In genomic region chr5:15522141-15522540, GRCh38 we compare ENCODE assay signal across 22 cellular contexts. TPM values are rescaled to one million over a fixed set of nuclear protein-coding genes. Genes with fewer than 3 reads are reported as not detected.
A peak's percentile ranks its signal among the peaks of the same experiment; 100 is the strongest.
DNase-seq lines count a peak whose midpoint lies in the region; ATAC-seq and TF ChIP-seq lines count a peak whose summit lies in the region.
"Had no signal": no experiment of that assay in that cellular context is flagged by ENCODE, and none has a peak within 500 bp of the region (broad histone marks: within the 10 kb centered on the region; RNA-seq: fewer than 3 reads in every experiment).

No MANE protein-coding gene starts in this region.

- peaks cover 68% of the 10 kb centered on the region for H3K79me2 ChIP-seq in SK-N-SH (ENCODE audit: insufficient read depth)
- H3K79me2 ChIP-seq in hepatocyte, result peaks cover 42% of the 10 kb centered on the region
- H3K79me2 ChIP-seq in smooth muscle cell (ENCODE audit: low read depth), result peaks cover 58% of the 10 kb centered on the region

- H3F3A ChIP-seq in SK-N-SH (replicated peaks; ENCODE audit: insufficient read depth), result no peaks in the 10 kb centered on the region
- no peaks in the 10 kb centered on the region for H3F3A ChIP-seq in smooth muscle cell (ENCODE audit: low read depth)

- TF ChIP-seq RAD21 in SK-N-SH (IDR thresholded peaks at IDR 0.05; ENCODE audit: low read length), result no peak

- POLR2A ChIA-PET in SK-N-SH (lab: Yijun Ruan, JAX), result no interaction called here

- TF ChIP-seq CTCF in SK-N-SH (IDR thresholded peaks at IDR 0.05), result no peak
- TF ChIP-seq CTCF in hepatocyte (IDR thresholded peaks at IDR 0.05; ENCODE audit: poor library complexity), result no peak
- TF ChIP-seq CTCF in smooth muscle cell (IDR thresholded peaks at IDR 0.05; ENCODE audit: borderline replicate concordance, insufficient read depth, poor library complexity, severe bottlenecking), result no peak
- TF ChIP-seq CTCF in lower leg skin (IDR thresholded peaks at IDR 0.05), result no peak

- no peak for ATAC-seq in HG02970 (IDR thresholded peaks at IDR 0.05; ENCODE audit: low FRiP score, unreplicated experiment)
- ATAC-seq: activated CD4-positive, alpha-beta T cell treated with anti-CD3 and anti-CD28 coated beads for 36 hours; left lung; T-helper 17 cell had no signal

- H3K9me2 ChIP-seq in SK-N-SH (no peaks in the 10 kb centered on the region), hepatocyte (replicated peaks; ENCODE audit: insufficient read depth) (no peaks in the 10 kb centered on the region)

- no peak for TF ChIP-seq EP300 in SK-N-SH (IDR thresholded peaks at IDR 0.05; ENCODE audit: borderline replicate concordance in 1 of 2, low read depth in 1 of 2, low read length in 1 of 2)

- H3K27me3 ChIP-seq in SK-N-SH (ENCODE audit: insufficient read depth) (no peaks in the 10 kb centered on the region), hepatocyte (no peaks in the 10 kb centered on the region), smooth muscle cell (ENCODE audit: low read depth) (no peaks in the 10 kb centered on the region)
- H3K27me3 ChIP-seq: BLaER1 treated with 17β-estradiol and CSF1 and Interleukin-3, amounts not matched to agents 10 nM and 100 nM; dorsolateral prefrontal cortex; left lung; Peyer's patch had no signal

- CTCF ChIA-PET in SK-N-SH (lab: Yijun Ruan, JAX), result interaction anchor here (0.9 to 1.6 kb wide), 4 partner anchors 17 to 173 kb away, joined by 3 to 6 read pairs (median 3); partner anchors contain the start of gene FBXL7

- H3K4me3 ChIP-seq in SK-N-SH (ENCODE audit: low read depth in 2 of 2, low read length in 1 of 2) (no peak overlapping the region), hepatocyte (no peak overlapping the region), smooth muscle cell (no peak overlapping the region), lower leg skin (ENCODE audit: low read depth, poor library complexity, severe bottlenecking) (no peak overlapping the region)
- H3K4me3 ChIP-seq: BLaER1 treated with 17β-estradiol and CSF1 and Interleukin-3, amounts not matched to agents 10 nM and 100 nM; left lung; Peyer's patch; thoracic aorta had no signal

- H3K27ac ChIP-seq in SK-N-SH (ENCODE audit: low read depth in 2 of 2, low read length in 1 of 2) (peak overlapping the region in 1 of 2 experiments; percentile 39; a peak in 2 of 4 replicates), hepatocyte (peak overlapping the region; percentile 55), smooth muscle cell (ENCODE audit: low read depth) (no peak overlapping the region)
- H3K27ac ChIP-seq: BLaER1 treated with 17β-estradiol and CSF1 and Interleukin-3, amounts not matched to agents 10 nM and 100 nM; HL-60; left lung; Peyer's patch; thoracic aorta had no signal

- no peak overlapping the region for H3K9ac ChIP-seq in SK-N-SH
- no peak overlapping the region for H3K9ac ChIP-seq in smooth muscle cell (ENCODE audit: low read depth)
- H3K9ac ChIP-seq: BLaER1 treated with 17β-estradiol and CSF1 and Interleukin-3, amounts not matched to agents 10 nM and 100 nM had no signal

- H3K36me3 ChIP-seq in SK-N-SH (replicated peaks in 1 of 2; ENCODE audit: control insufficient read depth in 1 of 2, insufficient read depth in 2 of 2, low read length in 1 of 2) (peaks cover 0 to 2% of the 10 kb centered on the region in 2 experiments), hepatocyte (replicated peaks; ENCODE audit: insufficient read depth, low read depth) (no peaks in the 10 kb centered on the region), smooth muscle cell (ENCODE audit: low read depth) (no peaks in the 10 kb centered on the region)
- H3K36me3 ChIP-seq: BLaER1 treated with 17β-estradiol and CSF1 and Interleukin-3, amounts not matched to agents 10 nM and 100 nM; left lung; Peyer's patch; thoracic aorta had no signal

- TF ChIP-seq POLR2A in lower leg skin (IDR thresholded peaks at IDR 0.05), result no peak

- intact Hi-C loops in lower leg skin (cut with DNase I; ENCODE audit: low total_unique reads), result no loop called here

- DNase-seq in EL, result peak; percentile 6
- DNase-seq in NCI-H1105 treated with DMSO at 0.1 percent for 48 hours (lab: John Stamatoyannopoulos, UW), result peak; percentile 85
- peak; percentile 43 for DNase-seq in SK-N-SH
- no peak for DNase-seq in hepatocyte (ENCODE audit: low spot score)
- DNase-seq in smooth muscle cell (lab: John Stamatoyannopoulos, UW; ENCODE audit: unreplicated experiment), result no peak
- no peak for DNase-seq in NCI-H146 (lab: John Stamatoyannopoulos, UW)
- DNase-seq in lower leg skin (ENCODE audit: low spot score in 2 of 2), result no peak
- DNase-seq: activated CD4-positive, alpha-beta T cell treated with anti-CD3 and anti-CD28 coated beads for 36 hours; activated gamma-delta T cell; COR-L47; DMS79 treated with DMSO at 0.1 percent for 48 hours; dorsolateral prefrontal cortex; Karpas-422; left lung; naive B cell; NCI-H446; Peyer's patch; T-helper 17 cell had no signal

- 17% methylated on average over 3 of the region's 3 CpGs for WGBS in SK-N-SH (ENCODE audit: low lambda C conversion rate)
- 55% methylated on average over 3 of the region's 3 CpGs for WGBS in hepatocyte (ENCODE audit: low lambda C conversion rate, missing lambda C conversion rate)
- WGBS in smooth muscle cell (ENCODE audit: low lambda C conversion rate), result 88% methylated on average over 3 of the region's 3 CpGs
- WGBS in lower leg skin, 2 donors, result 27 to 33% methylated on average over 3 of the region's 3 CpGs

- H3K4me1 ChIP-seq in SK-N-SH (ENCODE audit: control insufficient read depth in 1 of 2, insufficient read depth in 2 of 2, low read depth in 1 of 2, low read length in 1 of 2) (peaks cover 5 to 21% of the 10 kb centered on the region in 2 experiments; a peak in 3 of 4 replicates), hepatocyte (ENCODE audit: insufficient read depth) (no peaks in the 10 kb centered on the region), smooth muscle cell (ENCODE audit: low read depth) (peaks cover 6% of the 10 kb centered on the region)
- H3K4me1 ChIP-seq: left lung had no signal

- H3K4me2 ChIP-seq in SK-N-SH (0 out of 2 replicates have a peak overlapping the region, but pooled peaks have one; percentile 13), hepatocyte (peak overlapping the region; percentile 65), smooth muscle cell (no peak overlapping the region)
- H3K4me2 ChIP-seq: BLaER1 treated with 17β-estradiol and CSF1 and Interleukin-3, amounts not matched to agents 10 nM and 100 nM had no signal

- no peaks in the 10 kb centered on the region for H3K9me3 ChIP-seq in SK-N-SH
- no peaks in the 10 kb centered on the region for H3K9me3 ChIP-seq in hepatocyte (ENCODE audit: low read depth)
- no peaks in the 10 kb centered on the region for H3K9me3 ChIP-seq in smooth muscle cell (replicated peaks; ENCODE audit: low read depth)
- H3K9me3 ChIP-seq: Peyer's patch, thoracic aorta had no signal

- H2AFZ ChIP-seq in SK-N-SH (ENCODE audit: low read depth) (no peak overlapping the region), hepatocyte (no peak overlapping the region), smooth muscle cell (ENCODE audit: low read depth) (no peak overlapping the region)

- H4K20me1 ChIP-seq in SK-N-SH (ENCODE audit: insufficient read depth) (peaks cover 9% of the 10 kb centered on the region; the same call in 1 of the 2 replicates), hepatocyte (ENCODE audit: insufficient read depth, poor library complexity, severe bottlenecking) (no peaks in the 10 kb centered on the region), smooth muscle cell (ENCODE audit: low read depth) (peaks cover 90% of the 10 kb centered on the region)
- H4K20me1 ChIP-seq: BLaER1 treated with 17β-estradiol and CSF1 and Interleukin-3, amounts not matched to agents 10 nM and 100 nM had no signal

TF ChIP-seq in SK-N-SH, 30 proteins besides CTCF, POLR2A, EP300 and RAD21:
- no peak for TF ChIP-seq CHD2 (IDR thresholded peaks at IDR 0.05; ENCODE audit: low read length, partially characterized antibody)
- TF ChIP-seq FOXJ3 (CRISPR knock-in tag; IDR thresholded peaks at IDR 0.05), result no peak
- no peak for TF ChIP-seq TCF12 (IDR thresholded peaks at IDR 0.05)

RNA-seq across cellular contexts. Expression of gene FBXL7, which starts 22.2 kb away (rescaled TPM):
- 6.3 and 7.0 TPM in 2 replicates for polyA plus RNA-seq in SK-N-SH (2012; rRNA removed)
- polyA plus RNA-seq in SK-N-SH (2012; cell fraction: cytosol; rRNA removed), result 4.8 and 6.2 TPM in 2 replicates
- polyA plus RNA-seq in SK-N-SH (2012; cell fraction: nucleus; rRNA removed), result 13.9 and 18.0 TPM in 2 replicates
- 10.3 and 12.1 TPM in 2 replicates for total RNA-seq in hepatocyte
- polyA plus RNA-seq in hepatocyte, result 8.4 and 10.6 TPM in 2 replicates
- total RNA-seq in smooth muscle cell, result 20.2 and 20.5 TPM in 2 replicates
- 10.1 and 21.0 TPM in 2 replicates for polyA plus RNA-seq in smooth muscle cell
- 1 to 10 TPM; 2.0 to 6.8 (median 3.9) TPM for total RNA-seq in lower leg skin
- total RNA-seq: activated CD4-positive, alpha-beta T cell treated with anti-CD3 and anti-CD28 coated beads for 36 hours; T-helper 17 cell had no signal

Comparison
In these comparisons a context has a peak if more than half of its experiments do, and no peak if none do; other contexts are left out.
1. DNase-seq: peak in EL (single experiment), NCI-H1105 treated with DMSO at 0.1 percent for 48 hours (single experiment) and SK-N-SH (single experiment); none in hepatocyte (single experiment), smooth muscle cell (single experiment), NCI-H146 (single experiment) and lower leg skin (0 of 2).